In genomic region chr1:108831225-108831624, GRCh38 we compare ENCODE assay signal across 9 cellular contexts. TPM values are rescaled to one million over a fixed set of nuclear protein-coding genes. Genes with fewer than 3 reads are reported as not detected.
A peak's percentile ranks its signal among the peaks of the same experiment; 100 is the strongest.
DNase-seq lines count a peak whose midpoint lies in the region; ATAC-seq and TF ChIP-seq lines count a peak whose summit lies in the region.
"Had no signal": no experiment of that assay in that cellular context is flagged by ENCODE, and none has a peak within 500 bp of the region (broad histone marks: within the 10 kb centered on the region; RNA-seq: fewer than 3 reads in every experiment).

No MANE protein-coding gene starts in this region.

- H3K4me1 ChIP-seq in heart left ventricle (peaks cover 0 to 38% (median 27%) of the 10 kb centered on the region in 12 donors), colonic mucosa (no peaks in the 10 kb centered on the region), urinary bladder (ENCODE audit: insufficient read depth) (no peaks in the 10 kb centered on the region)

- H3K27me3 ChIP-seq in heart left ventricle (no peaks in the 10 kb centered on the region), colonic mucosa (no peaks in the 10 kb centered on the region), H7 (ENCODE audit: control insufficient read depth, insufficient read depth, low read length) (no peaks in the 10 kb centered on the region)

- peak in 2 of 4 donors; percentile 22 to 24 for ATAC-seq in heart left ventricle

- H3K4me3 ChIP-seq in heart left ventricle (peak overlapping the region in 1 of 12 donors; percentile 3), colonic mucosa (no peak overlapping the region), urinary bladder (ENCODE audit: low read depth, low read length) (no peak overlapping the region), H7 (ENCODE audit: insufficient read depth, low read depth, low read length) (no peak overlapping the region)

- intact Hi-C loops in heart left ventricle (cut with DNase I): loop anchor here in 1 of 10 donors (5.0 kb wide), 1 partner anchor 46 kb away; the partner anchor contains the start of gene GPSM2
- intact Hi-C loops in cardiac septum (cut with DNase I): loop anchor here (5.0 kb wide), 1 partner anchor 46 kb away; the partner anchor contains the start of gene GPSM2
- intact Hi-C loops in colonic mucosa (cut with DNase I): no loop called here

- H3K36me3 ChIP-seq in heart left ventricle (no peaks in the 10 kb centered on the region), colonic mucosa (no peaks in the 10 kb centered on the region), urinary bladder (ENCODE audit: insufficient read depth) (no peaks in the 10 kb centered on the region), H7 (replicated peaks; ENCODE audit: control insufficient read depth, insufficient read depth, low read length) (no peaks in the 10 kb centered on the region)

- 31 to 50% (median 46%) methylated on average over 2 of the region's 2 CpGs for WGBS in heart left ventricle, 4 donors
- 35% methylated on average over 2 of the region's 2 CpGs for WGBS in urinary bladder

- no peak for DNase-seq in heart left ventricle
- DNase-seq in cardiac septum (ENCODE audit: low spot score): no peak
- DNase-seq in colonic mucosa: no peak
- DNase-seq in lung microvascular endothelial cell (ENCODE audit: low read depth in 2 of 2): peak; percentile 94
- no peak for DNase-seq in H7
- DNase-seq in activated gamma-delta T cell (lab: John Stamatoyannopoulos, UW): no peak
- DNase-seq in NCI-H748 (lab: John Stamatoyannopoulos, UW; ENCODE audit: unreplicated experiment): no peak
- DNase-seq: NCI-H526 treated with DMSO at 0.1 percent for 48 hours had no signal

- H3K27ac ChIP-seq in heart left ventricle (peak overlapping the region; percentile 28 to 88 (median 66)), colonic mucosa (peak overlapping the region; percentile 51), urinary bladder (ENCODE audit: low read depth) (peak overlapping the region; percentile 76)

- no peaks in the 10 kb centered on the region for H3K9me3 ChIP-seq in heart left ventricle
- H3K9me3 ChIP-seq in colonic mucosa: no peaks in the 10 kb centered on the region

- no peak for TF ChIP-seq POLR2A in heart left ventricle (IDR thresholded peaks at IDR 0.05)

- TF ChIP-seq CTCF in heart left ventricle (IDR thresholded peaks at IDR 0.05) (no peak), colonic mucosa (IDR thresholded peaks at IDR 0.05) (no peak)

- H3K9ac ChIP-seq in colonic mucosa (ENCODE audit: low read depth in 2 of 2, low read length in 2 of 2): no peak overlapping the region

RNA-seq across cellular contexts. Expression of gene AKNAD1, which starts 25.7 kb away (rescaled TPM):
- total RNA-seq in heart left ventricle (under 1 TPM in 1 of 9 donors, not detected in 8; 0.59 TPM), cardiac septum (not detected), colonic mucosa (not detected), lung microvascular endothelial cell (0.20 and 0.22 TPM in 2 replicates), urinary bladder (1.8 TPM)
- polyA plus RNA-seq in heart left ventricle (under 1 TPM in 1 of 2 donors, not detected in 1; 0.14 TPM), urinary bladder (1.2 TPM)
- not detected in 2 replicates for total RNA-seq in H7 (2014; rRNA removed; shearing (Covaris generic))

RNA-seq across cellular contexts. Expression of gene GPSM2, which starts 45.6 kb away (rescaled TPM):
- total RNA-seq in heart left ventricle (1 to 10 TPM in 8 of 9 donors, under 1 TPM in 1; 1.00 to 7.0 (median 2.4) TPM), cardiac septum (0.92 TPM), colonic mucosa (10 to 100 TPM; 32.5 to 62.6 TPM), lung microvascular endothelial cell (7.9 and 9.2 TPM in 2 replicates), urinary bladder (66.4 TPM)
- polyA plus RNA-seq in heart left ventricle (1 to 10 TPM in 1 of 2 donors, under 1 TPM in 1; 0.72 to 4.4 TPM), urinary bladder (5.6 TPM)
- total RNA-seq in H7 (2014; rRNA removed; shearing (Covaris generic)): 31.2 and 34.5 TPM in 2 replicates

Comparison
In these comparisons a context has a peak if more than half of its experiments do, and no peak if none do; other contexts are left out.
1. DNase-seq: peak in lung microvascular endothelial cell (2 of 2); none in heart left ventricle (0 of 5), cardiac septum (single experiment), colonic mucosa (single experiment), H7 (single experiment), activated gamma-delta T cell (single experiment) and NCI-H748 (single experiment).
2. Peak in every context shown above with its lines, with median percentiles within 50 percentile points of each other: H3K27ac ChIP-seq.